1 cellular context compared by ENCODE assay signal in the genomic region with DNA sequence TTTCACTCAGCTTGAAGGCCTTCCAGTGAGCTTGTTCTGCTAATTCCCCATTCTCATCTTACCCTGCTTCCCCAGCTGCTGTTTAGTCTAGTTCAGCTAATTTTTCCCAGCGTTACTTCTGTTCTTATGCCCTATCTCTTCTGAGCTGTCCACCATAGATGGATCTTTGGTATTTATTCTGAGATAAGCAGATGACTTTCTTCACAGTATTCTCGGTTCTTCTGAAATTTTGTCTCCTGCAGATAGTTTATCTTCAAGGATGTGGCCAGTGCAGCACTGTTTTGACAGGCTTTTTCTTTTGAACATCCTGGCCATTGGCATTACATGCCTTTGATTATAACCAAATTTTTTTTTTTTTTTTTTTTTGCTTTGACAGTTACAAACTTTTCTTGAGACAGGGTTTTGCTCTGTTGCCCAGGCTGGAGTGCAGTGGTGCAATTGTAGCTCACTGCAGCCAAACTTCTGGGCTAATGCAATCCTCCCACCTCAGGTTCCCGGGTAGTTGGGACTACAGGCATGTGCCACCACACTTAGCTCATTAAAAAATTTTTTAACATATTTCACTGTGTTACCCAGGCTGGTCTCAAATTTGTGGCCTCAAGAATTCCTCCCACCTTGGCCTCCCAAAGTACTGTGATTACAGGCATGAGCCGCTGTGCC.
TF ChIP-seq lines count a peak whose summit lies in the region.

No MANE protein-coding gene starts in this region.

TF ChIP-seq in K562, 482 proteins besides CTCF, POLR2A, EP300 and RAD21 (continued from another document and continues in another):
- TF ChIP-seq ZBTB34 (CRISPR knock-in tag; IDR thresholded peaks at IDR 0.05) (no peak), VEZF1 (CRISPR knock-in tag; IDR thresholded peaks at IDR 0.05) (peak; percentile 34; the same call in 1 of the 2 replicates), PURB (CRISPR knock-in tag; IDR thresholded peaks at IDR 0.05; ENCODE audit: low read depth) (no peak), NFIX (CRISPR knock-in tag; IDR thresholded peaks at IDR 0.05; ENCODE audit: low read depth) (no peak), IRF1 (CRISPR knock-in tag; IDR thresholded peaks at IDR 0.05; ENCODE audit: borderline replicate concordance) (no peak), SRSF7 (optimal IDR thresholded peaks at IDR 0.05; ENCODE audit: low read depth, low read length) (no peak), STAG1 (CRISPR knock-in tag; IDR thresholded peaks at IDR 0.05; ENCODE audit: borderline replicate concordance) (no peak), ILF3 (IDR thresholded peaks at IDR 0.05; ENCODE audit: borderline replicate concordance) (no peak), PRMT5 (CRISPR knock-in tag; IDR thresholded peaks at IDR 0.05) (no peak), MCM2 (IDR thresholded peaks at IDR 0.05; ENCODE audit: low read depth) (no peak), KAT7 (CRISPR knock-in tag; IDR thresholded peaks at IDR 0.05; ENCODE audit: borderline replicate concordance) (no peak), MYBL2 (IDR thresholded peaks at IDR 0.05; ENCODE audit: low read depth) (no peak), MYBL2 (CRISPR knock-in tag; IDR thresholded peaks at IDR 0.05; ENCODE audit: borderline replicate concordance) (no peak), ZNF23 (CRISPR knock-in tag; IDR thresholded peaks at IDR 0.05) (no peak), THRAP3 (IDR thresholded peaks at IDR 0.05; ENCODE audit: borderline replicate concordance) (no peak), STAT5B (CRISPR knock-in tag; IDR thresholded peaks at IDR 0.05) (no peak), SMAD4 (CRISPR knock-in tag; conservative IDR thresholded peaks at IDR 0.05) (peak; percentile 99), SAFB2 (IDR thresholded peaks at IDR 0.05; ENCODE audit: borderline replicate concordance, low read depth, low read length, severe bottlenecking) (no peak), RBM15 (IDR thresholded peaks at IDR 0.05; ENCODE audit: insufficient read depth, low read length) (no peak), CC2D1A (IDR thresholded peaks at IDR 0.05) (no peak), SPI1 (IDR thresholded peaks at IDR 0.05; ENCODE audit: borderline replicate concordance, low read depth, low read length) (no peak), RBM22 (IDR thresholded peaks at IDR 0.05; ENCODE audit: low read depth, low read length, poor library complexity, severe bottlenecking) (no peak), TGIF2 (CRISPR knock-in tag; IDR thresholded peaks at IDR 0.05) (no peak), KLF10 (CRISPR knock-in tag; IDR thresholded peaks at IDR 0.05) (no peak), ILK (tag; IDR thresholded peaks at IDR 0.05; ENCODE audit: borderline replicate concordance, low read depth) (no peak), TEAD4 (IDR thresholded peaks at IDR 0.05; ENCODE audit: low read length) (peak; percentile 90), TEAD4 (CRISPR knock-in tag; IDR thresholded peaks at IDR 0.05; ENCODE audit: borderline replicate concordance) (no peak), CCAR2 (IDR thresholded peaks at IDR 0.05; ENCODE audit: low read depth, low read length) (no peak), GABPA (tag; conservative IDR thresholded peaks at IDR 0.05; ENCODE audit: low read depth) (no peak), SETDB1 (IDR thresholded peaks at IDR 0.05; ENCODE audit: low read length) (no peak), ZNF511 (CRISPR knock-in tag; IDR thresholded peaks at IDR 0.05) (no peak), SRF (CRISPR knock-in tag; IDR thresholded peaks at IDR 0.05) (no peak), DDX20 (tag; IDR thresholded peaks at IDR 0.05; ENCODE audit: low read depth) (no peak), SMARCA5 (IDR thresholded peaks at IDR 0.05) (no peak), ZNF57 (CRISPR knock-in tag; IDR thresholded peaks at IDR 0.05) (no peak), NR0B1 (IDR thresholded peaks at IDR 0.05; ENCODE audit: partially characterized antibody) (no peak)
- TF ChIP-seq, protein P1, sequence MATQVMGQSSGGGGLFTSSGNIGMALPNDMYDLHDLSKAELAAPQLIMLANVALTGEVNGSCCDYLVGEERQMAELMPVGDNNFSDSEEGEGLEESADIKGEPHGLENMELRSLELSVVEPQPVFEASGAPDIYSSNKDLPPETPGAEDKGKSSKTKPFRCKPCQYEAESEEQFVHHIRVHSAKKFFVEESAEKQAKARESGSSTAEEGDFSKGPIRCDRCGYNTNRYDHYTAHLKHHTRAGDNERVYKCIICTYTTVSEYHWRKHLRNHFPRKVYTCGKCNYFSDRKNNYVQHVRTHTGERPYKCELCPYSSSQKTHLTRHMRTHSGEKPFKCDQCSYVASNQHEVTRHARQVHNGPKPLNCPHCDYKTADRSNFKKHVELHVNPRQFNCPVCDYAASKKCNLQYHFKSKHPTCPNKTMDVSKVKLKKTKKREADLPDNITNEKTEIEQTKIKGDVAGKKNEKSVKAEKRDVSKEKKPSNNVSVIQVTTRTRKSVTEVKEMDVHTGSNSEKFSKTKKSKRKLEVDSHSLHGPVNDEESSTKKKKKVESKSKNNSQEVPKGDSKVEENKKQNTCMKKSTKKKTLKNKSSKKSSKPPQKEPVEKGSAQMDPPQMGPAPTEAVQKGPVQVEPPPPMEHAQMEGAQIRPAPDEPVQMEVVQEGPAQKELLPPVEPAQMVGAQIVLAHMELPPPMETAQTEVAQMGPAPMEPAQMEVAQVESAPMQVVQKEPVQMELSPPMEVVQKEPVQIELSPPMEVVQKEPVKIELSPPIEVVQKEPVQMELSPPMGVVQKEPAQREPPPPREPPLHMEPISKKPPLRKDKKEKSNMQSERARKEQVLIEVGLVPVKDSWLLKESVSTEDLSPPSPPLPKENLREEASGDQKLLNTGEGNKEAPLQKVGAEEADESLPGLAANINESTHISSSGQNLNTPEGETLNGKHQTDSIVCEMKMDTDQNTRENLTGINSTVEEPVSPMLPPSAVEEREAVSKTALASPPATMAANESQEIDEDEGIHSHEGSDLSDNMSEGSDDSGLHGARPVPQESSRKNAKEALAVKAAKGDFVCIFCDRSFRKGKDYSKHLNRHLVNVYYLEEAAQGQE (CRISPR knock-in tag; IDR thresholded peaks at IDR 0.05; ENCODE audit: low read depth): no peak
- TF ChIP-seq, protein P2, sequence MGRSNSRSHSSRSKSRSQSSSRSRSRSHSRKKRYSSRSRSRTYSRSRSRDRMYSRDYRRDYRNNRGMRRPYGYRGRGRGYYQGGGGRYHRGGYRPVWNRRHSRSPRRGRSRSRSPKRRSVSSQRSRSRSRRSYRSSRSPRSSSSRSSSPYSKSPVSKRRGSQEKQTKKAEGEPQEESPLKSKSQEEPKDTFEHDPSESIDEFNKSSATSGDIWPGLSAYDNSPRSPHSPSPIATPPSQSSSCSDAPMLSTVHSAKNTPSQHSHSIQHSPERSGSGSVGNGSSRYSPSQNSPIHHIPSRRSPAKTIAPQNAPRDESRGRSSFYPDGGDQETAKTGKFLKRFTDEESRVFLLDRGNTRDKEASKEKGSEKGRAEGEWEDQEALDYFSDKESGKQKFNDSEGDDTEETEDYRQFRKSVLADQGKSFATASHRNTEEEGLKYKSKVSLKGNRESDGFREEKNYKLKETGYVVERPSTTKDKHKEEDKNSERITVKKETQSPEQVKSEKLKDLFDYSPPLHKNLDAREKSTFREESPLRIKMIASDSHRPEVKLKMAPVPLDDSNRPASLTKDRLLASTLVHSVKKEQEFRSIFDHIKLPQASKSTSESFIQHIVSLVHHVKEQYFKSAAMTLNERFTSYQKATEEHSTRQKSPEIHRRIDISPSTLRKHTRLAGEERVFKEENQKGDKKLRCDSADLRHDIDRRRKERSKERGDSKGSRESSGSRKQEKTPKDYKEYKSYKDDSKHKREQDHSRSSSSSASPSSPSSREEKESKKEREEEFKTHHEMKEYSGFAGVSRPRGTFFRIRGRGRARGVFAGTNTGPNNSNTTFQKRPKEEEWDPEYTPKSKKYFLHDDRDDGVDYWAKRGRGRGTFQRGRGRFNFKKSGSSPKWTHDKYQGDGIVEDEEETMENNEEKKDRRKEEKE (IDR thresholded peaks at IDR 0.05; ENCODE audit: borderline replicate concordance in 1 of 2, control insufficient read depth in 1 of 2, low read depth in 2 of 2, low read length in 1 of 2): no peak
- TF ChIP-seq, protein P3, sequence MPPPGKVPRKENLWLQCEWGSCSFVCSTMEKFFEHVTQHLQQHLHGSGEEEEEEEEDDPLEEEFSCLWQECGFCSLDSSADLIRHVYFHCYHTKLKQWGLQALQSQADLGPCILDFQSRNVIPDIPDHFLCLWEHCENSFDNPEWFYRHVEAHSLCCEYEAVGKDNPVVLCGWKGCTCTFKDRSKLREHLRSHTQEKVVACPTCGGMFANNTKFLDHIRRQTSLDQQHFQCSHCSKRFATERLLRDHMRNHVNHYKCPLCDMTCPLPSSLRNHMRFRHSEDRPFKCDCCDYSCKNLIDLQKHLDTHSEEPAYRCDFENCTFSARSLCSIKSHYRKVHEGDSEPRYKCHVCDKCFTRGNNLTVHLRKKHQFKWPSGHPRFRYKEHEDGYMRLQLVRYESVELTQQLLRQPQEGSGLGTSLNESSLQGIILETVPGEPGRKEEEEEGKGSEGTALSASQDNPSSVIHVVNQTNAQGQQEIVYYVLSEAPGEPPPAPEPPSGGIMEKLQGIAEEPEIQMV (tag; conservative IDR thresholded peaks at IDR 0.05; ENCODE audit: low read depth): no peak
- TF ChIP-seq, protein P4, sequence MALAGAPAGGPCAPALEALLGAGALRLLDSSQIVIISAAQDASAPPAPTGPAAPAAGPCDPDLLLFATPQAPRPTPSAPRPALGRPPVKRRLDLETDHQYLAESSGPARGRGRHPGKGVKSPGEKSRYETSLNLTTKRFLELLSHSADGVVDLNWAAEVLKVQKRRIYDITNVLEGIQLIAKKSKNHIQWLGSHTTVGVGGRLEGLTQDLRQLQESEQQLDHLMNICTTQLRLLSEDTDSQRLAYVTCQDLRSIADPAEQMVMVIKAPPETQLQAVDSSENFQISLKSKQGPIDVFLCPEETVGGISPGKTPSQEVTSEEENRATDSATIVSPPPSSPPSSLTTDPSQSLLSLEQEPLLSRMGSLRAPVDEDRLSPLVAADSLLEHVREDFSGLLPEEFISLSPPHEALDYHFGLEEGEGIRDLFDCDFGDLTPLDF (CRISPR knock-in tag; IDR thresholded peaks at IDR 0.05): no peak
- TF ChIP-seq, protein P5, sequence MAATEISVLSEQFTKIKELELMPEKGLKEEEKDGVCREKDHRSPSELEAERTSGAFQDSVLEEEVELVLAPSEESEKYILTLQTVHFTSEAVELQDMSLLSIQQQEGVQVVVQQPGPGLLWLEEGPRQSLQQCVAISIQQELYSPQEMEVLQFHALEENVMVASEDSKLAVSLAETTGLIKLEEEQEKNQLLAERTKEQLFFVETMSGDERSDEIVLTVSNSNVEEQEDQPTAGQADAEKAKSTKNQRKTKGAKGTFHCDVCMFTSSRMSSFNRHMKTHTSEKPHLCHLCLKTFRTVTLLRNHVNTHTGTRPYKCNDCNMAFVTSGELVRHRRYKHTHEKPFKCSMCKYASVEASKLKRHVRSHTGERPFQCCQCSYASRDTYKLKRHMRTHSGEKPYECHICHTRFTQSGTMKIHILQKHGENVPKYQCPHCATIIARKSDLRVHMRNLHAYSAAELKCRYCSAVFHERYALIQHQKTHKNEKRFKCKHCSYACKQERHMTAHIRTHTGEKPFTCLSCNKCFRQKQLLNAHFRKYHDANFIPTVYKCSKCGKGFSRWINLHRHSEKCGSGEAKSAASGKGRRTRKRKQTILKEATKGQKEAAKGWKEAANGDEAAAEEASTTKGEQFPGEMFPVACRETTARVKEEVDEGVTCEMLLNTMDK (IDR thresholded peaks at IDR 0.05; ENCODE audit: borderline replicate concordance, insufficient read depth, low read depth, low read length, poor library complexity, severe bottlenecking): no peak
